ENCODE assay signal across 1 cellular context in the genomic region with DNA sequence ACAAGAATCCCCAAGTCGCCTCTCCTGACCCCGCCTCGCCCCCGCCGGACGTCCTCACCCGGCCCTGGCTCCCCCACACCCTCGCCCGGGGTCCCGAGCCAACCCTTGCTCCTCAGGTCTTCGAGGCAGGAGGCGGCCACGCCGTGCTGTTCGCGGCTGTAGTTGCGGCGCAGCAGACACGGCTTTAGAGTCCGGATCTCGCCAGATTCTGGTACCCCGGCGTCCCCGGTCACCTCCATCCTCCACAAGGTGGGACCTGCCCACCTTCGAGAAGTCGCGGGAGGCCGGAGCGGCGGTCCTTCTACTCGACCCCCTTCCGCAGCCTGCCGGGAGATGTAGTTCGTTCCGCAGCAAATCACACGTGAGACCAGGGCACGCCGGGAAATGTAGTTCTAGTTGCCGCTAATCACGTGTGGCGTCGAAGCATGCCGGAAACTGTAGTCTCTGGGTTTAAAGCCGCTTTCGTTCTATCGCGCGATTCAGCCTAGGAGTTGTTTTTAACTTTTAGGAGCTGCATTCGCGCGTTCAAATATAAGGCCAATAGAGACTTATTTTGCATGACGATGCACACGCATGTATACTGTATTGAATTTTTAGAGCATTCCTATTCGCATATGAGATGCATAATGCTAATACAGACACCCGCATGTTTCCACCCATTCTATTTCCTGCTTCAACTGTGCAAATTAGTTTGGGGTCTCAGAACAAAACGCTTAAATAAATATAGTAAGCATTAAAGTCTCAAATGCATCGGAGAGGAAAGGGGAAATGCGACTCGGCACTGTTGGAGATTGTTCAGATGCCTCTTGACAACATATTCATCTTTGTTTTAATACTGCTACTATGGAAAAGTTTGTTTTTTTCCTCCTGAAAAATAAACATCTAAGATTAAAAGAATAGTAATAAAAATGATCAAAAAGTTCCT.
TF ChIP-seq lines count a peak whose summit lies in the region.

A gene with protein sequence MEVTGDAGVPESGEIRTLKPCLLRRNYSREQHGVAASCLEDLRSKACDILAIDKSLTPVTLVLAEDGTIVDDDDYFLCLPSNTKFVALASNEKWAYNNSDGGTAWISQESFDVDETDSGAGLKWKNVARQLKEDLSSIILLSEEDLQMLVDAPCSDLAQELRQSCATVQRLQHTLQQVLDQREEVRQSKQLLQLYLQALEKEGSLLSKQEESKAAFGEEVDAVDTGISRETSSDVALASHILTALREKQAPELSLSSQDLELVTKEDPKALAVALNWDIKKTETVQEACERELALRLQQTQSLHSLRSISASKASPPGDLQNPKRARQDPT (minus strand): TSS at position 310 of the 925 bp plus-strand sequence. CDS start 71 bp downstream, at position 239.

TF ChIP-seq in SK-N-SH, 30 proteins besides CTCF, POLR2A, EP300 and RAD21 (continued from another document):
- TF ChIP-seq RCOR1 (IDR thresholded peaks at IDR 0.05; ENCODE audit: low read length), result peak; percentile 17; the same call in 1 of the 2 replicates
- peak; percentile 34; the same call in 1 of the 2 replicates for TF ChIP-seq TCF12 (IDR thresholded peaks at IDR 0.05)
- peak; percentile 67 for TF ChIP-seq GABPA (IDR thresholded peaks at IDR 0.05; ENCODE audit: low read depth)
- no peak for TF ChIP-seq SMC3 (IDR thresholded peaks at IDR 0.05; ENCODE audit: low read depth, low read length)
- no peak for TF ChIP-seq FOSL2 (IDR thresholded peaks at IDR 0.05; ENCODE audit: borderline replicate concordance, low read depth)
- no peak for TF ChIP-seq RXRA (IDR thresholded peaks at IDR 0.05; ENCODE audit: borderline replicate concordance, low read depth)
- TF ChIP-seq RFX5 (IDR thresholded peaks at IDR 0.05; ENCODE audit: low read length), result no peak
- TF ChIP-seq CHD2 (IDR thresholded peaks at IDR 0.05; ENCODE audit: low read length, partially characterized antibody), result peak; percentile 99
- TF ChIP-seq POLR2AphosphoS5 (IDR thresholded peaks at IDR 0.05; ENCODE audit: low read depth, low read length), result peak; percentile 84
